Comparison of ENCODE assay signal across 8 cellular contexts in genomic region chrX:149525903-149526302, GRCh38. TPM values are rescaled to one million over a fixed set of nuclear protein-coding genes. Genes with fewer than 3 reads are reported as not detected.
A peak's percentile ranks its signal among the peaks of the same experiment; 100 is the strongest.
DNase-seq lines count a peak whose midpoint lies in the region; ATAC-seq, FAIRE-seq and TF ChIP-seq lines count a peak whose summit lies in the region.
"Not testable (repeated sequence)": the region's sequence is repeated elsewhere in the genome, so short reads cannot be mapped to it uniquely, and the experiment has no call there.

No MANE protein-coding gene starts in this region.

- not testable (repeated sequence) for H3K9me3 Mint-ChIP-seq in activated CD4-positive, alpha-beta T cell treated with anti-CD3 and anti-CD28 coated beads, Interleukin-2, amount 10 ng/mL, durations not matched to agents 24 days and 14 days

- peak; percentile 18 for FAIRE-seq in bronchial epithelial cell (lab: Jason Lieb, UNC)

- TF ChIP-seq CTCF in bronchial epithelial cell (IDR thresholded peaks at IDR 0.05; ENCODE audit: insufficient read depth, low read length, severe bottlenecking); tibial artery (IDR thresholded peaks at IDR 0.05): not testable (repeated sequence)

- not testable (repeated sequence) for H3K4me1 ChIP-seq in mesenchymal stem cell (ENCODE audit: control insufficient read depth, insufficient read depth, low read depth, low read length); tibial artery

- not testable (repeated sequence) for H3K27ac ChIP-seq in mesenchymal stem cell (ENCODE audit: low read length, poor library complexity, severe bottlenecking)
- peak overlapping the region; percentile 37 to 51 for H3K27ac ChIP-seq in tibial artery

- ATAC-seq in GM18511 (IDR thresholded peaks at IDR 0.05; ENCODE audit: unreplicated experiment) (peak; percentile 52), GM21528 (IDR thresholded peaks at IDR 0.05; ENCODE audit: low FRiP score, unreplicated experiment) (peak; percentile 62), HG03045 (IDR thresholded peaks at IDR 0.05; ENCODE audit: unreplicated experiment) (peak; percentile 44)

- in situ Hi-C loops in KBM-7 (cut with MboI; ENCODE audit: low pct_unique_long_range_greater_than_20kb, low sequenced_read_pairs) = not testable (repeated sequence)

- DNase-seq in KBM-7 = peak; percentile 47
- DNase-seq in activated CD4-positive, alpha-beta T cell treated with anti-CD3 and anti-CD28 coated beads, Interleukin-2, amount 10 ng/mL, durations not matched to agents 24 days and 14 days = peak; percentile 80
- not testable (repeated sequence) for DNase-seq in bronchial epithelial cell (ENCODE audit: low read depth); mesenchymal stem cell; tibial artery

- not testable (repeated sequence) for H4K8ac ChIP-seq in mesenchymal stem cell (ENCODE audit: low read length)

- H3K4me1 Mint-ChIP-seq in activated CD4-positive, alpha-beta T cell treated with anti-CD3 and anti-CD28 coated beads, Interleukin-2, amount 10 ng/mL, durations not matched to agents 24 days and 14 days = peaks cover 25% of the 10 kb centered on the region

- H3K27ac Mint-ChIP-seq in activated CD4-positive, alpha-beta T cell treated with anti-CD3 and anti-CD28 coated beads, Interleukin-2, amount 10 ng/mL, durations not matched to agents 24 days and 14 days = peak overlapping the region; percentile 90

- not testable (repeated sequence) for H3K23ac ChIP-seq in mesenchymal stem cell (ENCODE audit: low read length in 2 of 2)

- H3K27me3 ChIP-seq in bronchial epithelial cell (ENCODE audit: control insufficient read depth, insufficient read depth, low read length); tibial artery: not testable (repeated sequence)
- H3K27me3 ChIP-seq in mesenchymal stem cell (ENCODE audit: control insufficient read depth in 1 of 2, insufficient read depth in 1 of 2, low read length in 2 of 2) = peaks cover 4 to 17% of the 10 kb centered on the region in 2 experiments

- not testable (repeated sequence) for H3K9me3 ChIP-seq in mesenchymal stem cell (ENCODE audit: control insufficient read depth, low read length); tibial artery

- H2AK5ac ChIP-seq in mesenchymal stem cell (ENCODE audit: low read length, severe bottlenecking) = not testable (repeated sequence)

- not testable (repeated sequence) for H3K4me2 ChIP-seq in mesenchymal stem cell (ENCODE audit: low read length, poor library complexity, severe bottlenecking)

- H4K91ac ChIP-seq in mesenchymal stem cell (ENCODE audit: low read length) = not testable (repeated sequence)

- H2BK120ac ChIP-seq in mesenchymal stem cell (ENCODE audit: low read depth, low read length) = not testable (repeated sequence)

- WGBS in mesenchymal stem cell = 17% methylated on average over 1 of the region's 5 CpGs

- H3K9ac ChIP-seq in mesenchymal stem cell (ENCODE audit: low read length) = peak overlapping the region; percentile 15

- H3K4me3 Mint-ChIP-seq in activated CD4-positive, alpha-beta T cell treated with anti-CD3 and anti-CD28 coated beads, Interleukin-2, amount 10 ng/mL, durations not matched to agents 24 days and 14 days = peak overlapping the region; percentile 32

- not testable (repeated sequence) for H3K27me3 Mint-ChIP-seq in activated CD4-positive, alpha-beta T cell treated with anti-CD3 and anti-CD28 coated beads, Interleukin-2, amount 10 ng/mL, durations not matched to agents 24 days and 14 days

- H2AFZ ChIP-seq in mesenchymal stem cell (ENCODE audit: low read depth, low read length) = not testable (repeated sequence)

- H3K36me3 Mint-ChIP-seq in activated CD4-positive, alpha-beta T cell treated with anti-CD3 and anti-CD28 coated beads, Interleukin-2, amount 10 ng/mL, durations not matched to agents 24 days and 14 days (ENCODE audit: low read depth) = not testable (repeated sequence)

- not testable (repeated sequence) for H3K14ac ChIP-seq in mesenchymal stem cell (ENCODE audit: low read length in 2 of 2)

- not testable (repeated sequence) for H3K36me3 ChIP-seq in bronchial epithelial cell (ENCODE audit: control insufficient read depth, insufficient read depth, low read length); mesenchymal stem cell (ENCODE audit: control insufficient read depth in 1 of 2, insufficient read depth in 2 of 2, low read depth in 1 of 2, low read length in 2 of 2); tibial artery

- H3K4ac ChIP-seq in mesenchymal stem cell (ENCODE audit: low read depth in 1 of 2, low read length in 2 of 2) = not testable (repeated sequence)

- not testable (repeated sequence) for H2BK12ac ChIP-seq in mesenchymal stem cell (ENCODE audit: low read length in 2 of 2)

- H3K4me3 ChIP-seq in bronchial epithelial cell (ENCODE audit: low read depth, low read length); mesenchymal stem cell (ENCODE audit: insufficient read depth in 1 of 2, low read depth in 1 of 2, low read length in 2 of 2); tibial artery: not testable (repeated sequence)

- H3K79me1 ChIP-seq in mesenchymal stem cell (replicated peaks; ENCODE audit: low read length, poor library complexity, severe bottlenecking) = not testable (repeated sequence)

- H2BK5ac ChIP-seq in mesenchymal stem cell (ENCODE audit: low read depth, low read length, poor library complexity, severe bottlenecking) = not testable (repeated sequence)

- intact Hi-C loops in activated CD4-positive, alpha-beta T cell treated with anti-CD3 and anti-CD28 coated beads, Interleukin-2, amount 10 ng/mL, durations not matched to agents 24 days and 14 days (cut with micrococcal nuclease) = loop anchor here (10.0 kb wide), 1 partner anchor 1369 kb away; the partner anchor contains the start of gene CD99L2
- intact Hi-C loops in tibial artery (cut with DNase I; ENCODE audit: low total_unique reads) = not testable (repeated sequence)

- peak overlapping the region in 1 of 2 experiments; percentile 24 for H3K18ac ChIP-seq in mesenchymal stem cell (ENCODE audit: low read depth in 1 of 2, low read length in 2 of 2)

- H2BK15ac ChIP-seq in mesenchymal stem cell (ENCODE audit: low read depth, poor library complexity, severe bottlenecking) = not testable (repeated sequence)

RNA-seq across cellular contexts. Expression of gene EOLA1, which starts 14.9 kb away (rescaled TPM):
- 24.8 and 28.6 TPM in 2 replicates for total RNA-seq in activated CD4-positive, alpha-beta T cell treated with anti-CD3 and anti-CD28 coated beads, Interleukin-2, amount 10 ng/mL, durations not matched to agents 24 days and 14 days
- total RNA-seq in bronchial epithelial cell = 19.5 and 20.1 TPM in 2 replicates
- polyA plus RNA-seq in mesenchymal stem cell (2013, experiment 1 of 2) = 9.4 TPM
- polyA plus RNA-seq in mesenchymal stem cell (2013, experiment 2 of 2) = 8.4 TPM

RNA-seq across cellular contexts. Expression of gene IDS, which starts 20.8 kb away (rescaled TPM):
- total RNA-seq in activated CD4-positive, alpha-beta T cell treated with anti-CD3 and anti-CD28 coated beads, Interleukin-2, amount 10 ng/mL, durations not matched to agents 24 days and 14 days = 43.9 and 44.9 TPM in 2 replicates
- 12.4 and 21.5 TPM in 2 replicates for total RNA-seq in bronchial epithelial cell
- 65.0 TPM for polyA plus RNA-seq in mesenchymal stem cell (2013, experiment 1 of 2)
- polyA plus RNA-seq in mesenchymal stem cell (2013, experiment 2 of 2) = 67.1 TPM

RNA-seq across cellular contexts. Expression of gene HSFX3, which starts 23.8 kb away (rescaled TPM):
- not detected in 2 replicates for total RNA-seq in activated CD4-positive, alpha-beta T cell treated with anti-CD3 and anti-CD28 coated beads, Interleukin-2, amount 10 ng/mL, durations not matched to agents 24 days and 14 days
- total RNA-seq in bronchial epithelial cell = not detected in 2 replicates
- polyA plus RNA-seq in mesenchymal stem cell (2013, experiment 1 of 2) = not detected
- not detected for polyA plus RNA-seq in mesenchymal stem cell (2013, experiment 2 of 2)
